In the genomic region with DNA sequence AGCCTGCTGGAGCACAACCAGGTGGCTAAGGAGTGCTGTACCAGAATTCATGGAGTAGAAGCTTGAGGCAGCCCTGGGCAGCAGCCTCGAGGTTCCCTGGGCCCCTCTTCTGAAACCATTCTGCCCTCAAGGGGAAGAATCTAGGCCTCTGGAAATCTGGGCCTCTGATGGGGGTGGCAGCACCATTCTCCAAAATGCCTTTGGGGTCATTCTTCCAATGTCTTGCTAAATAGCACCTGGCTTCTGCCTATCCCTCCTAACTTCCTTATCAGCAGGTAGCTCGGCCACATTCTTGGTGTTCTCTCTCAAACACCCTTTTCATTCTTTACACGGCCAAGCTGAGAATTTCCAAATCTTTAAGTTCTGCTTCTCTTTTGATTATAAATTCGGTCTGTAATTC, we compare ENCODE assay signal across 7 cellular contexts.
"Had no signal": no experiment of that assay in that cellular context is flagged by ENCODE, and none has a peak within 500 bp of the region (broad histone marks: within the 10 kb centered on the region; RNA-seq: fewer than 3 reads in every experiment).

No MANE protein-coding gene starts in this region.

- H3K4me3 ChIP-seq: K562 had no signal

- H3K27ac ChIP-seq: HL-60 had no signal

- H3K27ac Mint-ChIP-seq: IgD-negative memory B cell had no signal

- ATAC-seq: HepG2, K562 had no signal

- H3K4me3 Mint-ChIP-seq: IgD-negative memory B cell had no signal

- DNase-seq: IMR-90, KBM-7, KG1 had no signal
